In the genomic region with DNA sequence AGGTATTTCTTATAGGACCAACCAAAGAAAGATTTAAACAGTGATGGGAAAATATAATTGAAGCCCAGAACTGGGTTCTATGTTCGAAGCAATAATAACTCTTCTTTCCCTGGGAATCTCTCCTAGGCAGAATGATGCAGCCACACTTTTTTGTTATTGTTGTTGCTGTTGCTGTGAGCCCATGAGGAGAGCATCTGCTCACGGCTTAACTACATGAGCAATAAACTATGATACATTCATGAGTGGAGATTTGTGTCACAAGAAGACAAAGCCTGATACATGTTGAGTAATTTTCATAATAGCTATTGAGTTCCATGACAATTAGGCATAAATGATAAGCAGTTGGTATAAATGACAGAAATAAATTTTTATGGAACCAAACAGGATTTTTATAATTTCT, we compare ENCODE assay signal across 19 cellular contexts.
DNase-seq lines count a peak whose midpoint lies in the region; ATAC-seq, FAIRE-seq and TF ChIP-seq lines count a peak whose summit lies in the region.
"Had no signal": no experiment of that assay in that cellular context is flagged by ENCODE, and none has a peak within 500 bp of the region (broad histone marks: within the 10 kb centered on the region; RNA-seq: fewer than 3 reads in every experiment).

No MANE protein-coding gene starts in this region.

- peaks cover 5% of the 10 kb centered on the region for H3K27me3 Mint-ChIP-seq in WTC11 (ENCODE audit: low read depth)
- H3K27me3 Mint-ChIP-seq: activated CD4-positive, alpha-beta memory T cell treated with anti-CD3 and anti-CD28 coated beads, Interleukin-2, amount 10 ng/mL, durations not matched to agents 7 days and 5 days; dendritic cell treated with granulocyte-macrophage colony-stimulating factor and Interleukin-4, amounts not matched to agents 40 ng/mL and 50 ng/mL, for 4 days had no signal

- H3K27ac ChIP-seq in skeletal muscle tissue (ENCODE audit: low read depth, low read length) (peak overlapping the region; percentile 66), upper lobe of right lung (no peak overlapping the region)
- H3K27ac ChIP-seq: HL-60 had no signal

- H3K36me3 ChIP-seq in skeletal muscle tissue (ENCODE audit: control insufficient read depth in 3 of 3, insufficient read depth in 3 of 3, low read length in 3 of 3) (peaks cover 15 to 30% (median 28%) of the 10 kb centered on the region in 3 donors), upper lobe of right lung (peaks cover 44% of the 10 kb centered on the region)

- H3K36me3 Mint-ChIP-seq in WTC11, result no peaks in the 10 kb centered on the region

- no peaks in the 10 kb centered on the region for H3K9me3 Mint-ChIP-seq in WTC11
- H3K9me3 Mint-ChIP-seq: activated CD4-positive, alpha-beta memory T cell treated with anti-CD3 and anti-CD28 coated beads, Interleukin-2, amount 10 ng/mL, durations not matched to agents 7 days and 5 days; dendritic cell treated with granulocyte-macrophage colony-stimulating factor and Interleukin-4, amounts not matched to agents 40 ng/mL and 50 ng/mL, for 4 days; T-helper 2 cell treated with Interferon-gamma antibody and Interleukin-4, amounts not matched to agents 5 μg/mL and 100 μg/mL, for 36 hours had no signal

- CTCF ChIA-PET in WTC11 (lab: Charles Lee), result interaction anchor here (1.1 to 2.1 kb wide), 2 partner anchors 9 to 38 kb away, joined by 3 to 5 read pairs; no protein-coding TSS in a partner anchor

- intact Hi-C loops in upper lobe of right lung (cut with DNase I), result no loop called here

- H3K9me3 ChIP-seq in skeletal muscle tissue (ENCODE audit: control insufficient read depth in 3 of 3, low read length in 3 of 3) (no peaks in the 10 kb centered on the region), upper lobe of right lung (no peaks in the 10 kb centered on the region)

- TF ChIP-seq CTCF in D721Med (IDR thresholded peaks at IDR 0.05; ENCODE audit: insufficient read depth, missing control alignments) (no peak), WTC11 (IDR thresholded peaks at IDR 0.05) (no peak), fibroblast of villous mesenchyme (IDR thresholded peaks at IDR 0.05; ENCODE audit: insufficient read depth, low read depth, low read length) (no peak), upper lobe of right lung (IDR thresholded peaks at IDR 0.05) (no peak)

- DNase-seq in D721Med (ENCODE audit: insufficient read length, low spot score) (peak; percentile 66), WTC11 (ENCODE audit: low spot score) (no peak), fibroblast of villous mesenchyme (ENCODE audit: low read depth) (peak; percentile 68), NCI-H1105 treated with DMSO at 0.1 percent for 48 hours (lab: John Stamatoyannopoulos, UW) (no peak), upper lobe of right lung (no peak)
- no peak for DNase-seq in activated CD4-positive, alpha-beta T cell treated with anti-CD3 and anti-CD28 coated beads, Interleukin-2, amount 50 U/mL, for 4 hours
- DNase-seq: activated CD4-positive, alpha-beta memory T cell treated with anti-CD3 and anti-CD28 coated beads, Interleukin-2, amount 10 ng/mL, durations not matched to agents 7 days and 5 days; activated naive CD4-positive, alpha-beta T cell treated with anti-CD3 and anti-CD28 coated beads, Interleukin-2, amount 50 U/mL, for 16 hours; head of caudate nucleus; MM.1S; NCI-H226; posterior cingulate gyrus; stimulated activated CD4-positive, alpha-beta T cell treated with anti-CD3 and anti-CD28 coated beads, Interleukin-2, amount 100 ng/mL, for 48 hours; stimulated activated naive CD4-positive, alpha-beta T cell treated with Interleukin-2 at 50 U/mL for 16 hours had no signal

- ATAC-seq in WTC11, result no peak
- ATAC-seq in HG03565 (IDR thresholded peaks at IDR 0.05; ENCODE audit: unreplicated experiment), result no peak
- no peak for ATAC-seq in upper lobe of right lung

- peak; percentile 48 for FAIRE-seq in D721Med (lab: Jason Lieb, UNC)

- peak overlapping the region; percentile 12; the same call in 1 of the 2 replicates for H3K27ac Mint-ChIP-seq in WTC11
- H3K27ac Mint-ChIP-seq: activated CD4-positive, alpha-beta memory T cell treated with anti-CD3 and anti-CD28 coated beads, Interleukin-2, amount 10 ng/mL, durations not matched to agents 7 days and 5 days; dendritic cell treated with granulocyte-macrophage colony-stimulating factor and Interleukin-4, amounts not matched to agents 40 ng/mL and 50 ng/mL, for 4 days had no signal

- POLR2A ChIA-PET in WTC11 (lab: Charles Lee), result no interaction called here

- H3K4me1 ChIP-seq in skeletal muscle tissue (ENCODE audit: control insufficient read depth in 3 of 3, insufficient read depth in 3 of 3, low read length in 3 of 3) (peaks cover 3 to 7% (median 3%) of the 10 kb centered on the region in 3 donors), upper lobe of right lung (peaks cover 10% of the 10 kb centered on the region)

- H3K4me3 ChIP-seq in fibroblast of villous mesenchyme (ENCODE audit: low read depth, low read length), result no peak overlapping the region
- H3K4me3 ChIP-seq in skeletal muscle tissue (ENCODE audit: low read length in 3 of 3), result no peak overlapping the region
- no peak overlapping the region for H3K4me3 ChIP-seq in upper lobe of right lung

- no peak overlapping the region for H3K9ac ChIP-seq in skeletal muscle tissue (ENCODE audit: low read depth in 1 of 3, low read length in 3 of 3)

- H3K4me3 Mint-ChIP-seq in WTC11, result no peak overlapping the region
- H3K4me3 Mint-ChIP-seq: activated CD4-positive, alpha-beta memory T cell treated with anti-CD3 and anti-CD28 coated beads, Interleukin-2, amount 10 ng/mL, durations not matched to agents 7 days and 5 days; dendritic cell treated with granulocyte-macrophage colony-stimulating factor and Interleukin-4, amounts not matched to agents 40 ng/mL and 50 ng/mL, for 4 days; T-helper 2 cell treated with Interferon-gamma antibody and Interleukin-4, amounts not matched to agents 5 μg/mL and 100 μg/mL, for 36 hours had no signal

- peaks cover 45% of the 10 kb centered on the region for H3K4me1 Mint-ChIP-seq in WTC11

- H3K27me3 ChIP-seq in skeletal muscle tissue (ENCODE audit: control insufficient read depth in 3 of 3, insufficient read depth in 3 of 3, low read length in 3 of 3) (no peaks in the 10 kb centered on the region), upper lobe of right lung (no peaks in the 10 kb centered on the region)

TF ChIP-seq in WTC11, 78 proteins besides CTCF, POLR2A, EP300 and RAD21:
- TF ChIP-seq, protein P1, sequence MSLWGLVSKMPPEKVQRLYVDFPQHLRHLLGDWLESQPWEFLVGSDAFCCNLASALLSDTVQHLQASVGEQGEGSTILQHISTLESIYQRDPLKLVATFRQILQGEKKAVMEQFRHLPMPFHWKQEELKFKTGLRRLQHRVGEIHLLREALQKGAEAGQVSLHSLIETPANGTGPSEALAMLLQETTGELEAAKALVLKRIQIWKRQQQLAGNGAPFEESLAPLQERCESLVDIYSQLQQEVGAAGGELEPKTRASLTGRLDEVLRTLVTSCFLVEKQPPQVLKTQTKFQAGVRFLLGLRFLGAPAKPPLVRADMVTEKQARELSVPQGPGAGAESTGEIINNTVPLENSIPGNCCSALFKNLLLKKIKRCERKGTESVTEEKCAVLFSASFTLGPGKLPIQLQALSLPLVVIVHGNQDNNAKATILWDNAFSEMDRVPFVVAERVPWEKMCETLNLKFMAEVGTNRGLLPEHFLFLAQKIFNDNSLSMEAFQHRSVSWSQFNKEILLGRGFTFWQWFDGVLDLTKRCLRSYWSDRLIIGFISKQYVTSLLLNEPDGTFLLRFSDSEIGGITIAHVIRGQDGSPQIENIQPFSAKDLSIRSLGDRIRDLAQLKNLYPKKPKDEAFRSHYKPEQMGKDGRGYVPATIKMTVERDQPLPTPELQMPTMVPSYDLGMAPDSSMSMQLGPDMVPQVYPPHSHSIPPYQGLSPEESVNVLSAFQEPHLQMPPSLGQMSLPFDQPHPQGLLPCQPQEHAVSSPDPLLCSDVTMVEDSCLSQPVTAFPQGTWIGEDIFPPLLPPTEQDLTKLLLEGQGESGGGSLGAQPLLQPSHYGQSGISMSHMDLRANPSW (CRISPR knock-in tag; conservative IDR thresholded peaks at IDR 0.05; ENCODE audit: low read depth), result no peak
- TF ChIP-seq ZNF138 (CRISPR knock-in tag; conservative IDR thresholded peaks at IDR 0.05) (no peak), GABPB1 (CRISPR knock-in tag; IDR thresholded peaks at IDR 0.05) (no peak), PRRX2 (CRISPR knock-in tag; IDR thresholded peaks at IDR 0.05) (no peak), NFYB (CRISPR knock-in tag; conservative IDR thresholded peaks at IDR 0.05; ENCODE audit: low read depth) (no peak), ELF4 (CRISPR knock-in tag; IDR thresholded peaks at IDR 0.05; ENCODE audit: low read depth) (no peak), CBFB (CRISPR knock-in tag; IDR thresholded peaks at IDR 0.05; ENCODE audit: low read depth) (no peak), EMX1 (CRISPR knock-in tag; IDR thresholded peaks at IDR 0.05) (no peak), NR3C1 (CRISPR knock-in tag; conservative IDR thresholded peaks at IDR 0.05; ENCODE audit: low read depth) (no peak)
- TF ChIP-seq, protein P2, sequence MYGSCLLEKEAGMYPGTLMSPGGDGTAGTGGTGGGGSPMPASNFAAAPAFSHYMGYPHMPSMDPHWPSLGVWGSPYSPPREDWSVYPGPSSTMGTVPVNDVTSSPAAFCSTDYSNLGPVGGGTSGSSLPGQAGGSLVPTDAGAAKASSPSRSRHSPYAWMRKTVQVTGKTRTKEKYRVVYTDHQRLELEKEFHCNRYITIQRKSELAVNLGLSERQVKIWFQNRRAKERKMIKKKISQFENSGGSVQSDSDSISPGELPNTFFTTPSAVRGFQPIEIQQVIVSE (CRISPR knock-in tag; IDR thresholded peaks at IDR 0.05; ENCODE audit: borderline replicate concordance), result no peak
- TF ChIP-seq, protein P3, sequence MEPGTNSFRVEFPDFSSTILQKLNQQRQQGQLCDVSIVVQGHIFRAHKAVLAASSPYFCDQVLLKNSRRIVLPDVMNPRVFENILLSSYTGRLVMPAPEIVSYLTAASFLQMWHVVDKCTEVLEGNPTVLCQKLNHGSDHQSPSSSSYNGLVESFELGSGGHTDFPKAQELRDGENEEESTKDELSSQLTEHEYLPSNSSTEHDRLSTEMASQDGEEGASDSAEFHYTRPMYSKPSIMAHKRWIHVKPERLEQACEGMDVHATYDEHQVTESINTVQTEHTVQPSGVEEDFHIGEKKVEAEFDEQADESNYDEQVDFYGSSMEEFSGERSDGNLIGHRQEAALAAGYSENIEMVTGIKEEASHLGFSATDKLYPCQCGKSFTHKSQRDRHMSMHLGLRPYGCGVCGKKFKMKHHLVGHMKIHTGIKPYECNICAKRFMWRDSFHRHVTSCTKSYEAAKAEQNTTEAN (CRISPR knock-in tag; IDR thresholded peaks at IDR 0.05), result no peak
- TF ChIP-seq, protein P4, sequence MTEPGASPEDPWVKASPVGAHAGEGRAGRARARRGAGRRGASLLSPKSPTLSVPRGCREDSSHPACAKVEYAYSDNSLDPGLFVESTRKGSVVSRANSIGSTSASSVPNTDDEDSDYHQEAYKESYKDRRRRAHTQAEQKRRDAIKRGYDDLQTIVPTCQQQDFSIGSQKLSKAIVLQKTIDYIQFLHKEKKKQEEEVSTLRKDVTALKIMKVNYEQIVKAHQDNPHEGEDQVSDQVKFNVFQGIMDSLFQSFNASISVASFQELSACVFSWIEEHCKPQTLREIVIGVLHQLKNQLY (CRISPR knock-in tag; IDR thresholded peaks at IDR 0.05), result no peak

Comparison
In these comparisons a context has a peak if more than half of its experiments do, and no peak if none do; other contexts are left out.
1. DNase-seq: peak in D721Med (single experiment) and fibroblast of villous mesenchyme (single experiment); none in WTC11 (single experiment), NCI-H1105 treated with DMSO at 0.1 percent for 48 hours (single experiment), activated CD4-positive, alpha-beta T cell treated with anti-CD3 and anti-CD28 coated beads, Interleukin-2, amount 50 U/mL, for 4 hours (0 of 2) and upper lobe of right lung (single experiment).